Comparison of ENCODE assay signal across 1 cellular context in genomic region chr20:1323256-1323655, GRCh38.
TF ChIP-seq lines count a peak whose summit lies in the region.

No MANE protein-coding gene starts in this region.

TF ChIP-seq in WTC11, 78 proteins besides CTCF, POLR2A, EP300 and RAD21 (continued from another document):
- TF ChIP-seq, protein P1, sequence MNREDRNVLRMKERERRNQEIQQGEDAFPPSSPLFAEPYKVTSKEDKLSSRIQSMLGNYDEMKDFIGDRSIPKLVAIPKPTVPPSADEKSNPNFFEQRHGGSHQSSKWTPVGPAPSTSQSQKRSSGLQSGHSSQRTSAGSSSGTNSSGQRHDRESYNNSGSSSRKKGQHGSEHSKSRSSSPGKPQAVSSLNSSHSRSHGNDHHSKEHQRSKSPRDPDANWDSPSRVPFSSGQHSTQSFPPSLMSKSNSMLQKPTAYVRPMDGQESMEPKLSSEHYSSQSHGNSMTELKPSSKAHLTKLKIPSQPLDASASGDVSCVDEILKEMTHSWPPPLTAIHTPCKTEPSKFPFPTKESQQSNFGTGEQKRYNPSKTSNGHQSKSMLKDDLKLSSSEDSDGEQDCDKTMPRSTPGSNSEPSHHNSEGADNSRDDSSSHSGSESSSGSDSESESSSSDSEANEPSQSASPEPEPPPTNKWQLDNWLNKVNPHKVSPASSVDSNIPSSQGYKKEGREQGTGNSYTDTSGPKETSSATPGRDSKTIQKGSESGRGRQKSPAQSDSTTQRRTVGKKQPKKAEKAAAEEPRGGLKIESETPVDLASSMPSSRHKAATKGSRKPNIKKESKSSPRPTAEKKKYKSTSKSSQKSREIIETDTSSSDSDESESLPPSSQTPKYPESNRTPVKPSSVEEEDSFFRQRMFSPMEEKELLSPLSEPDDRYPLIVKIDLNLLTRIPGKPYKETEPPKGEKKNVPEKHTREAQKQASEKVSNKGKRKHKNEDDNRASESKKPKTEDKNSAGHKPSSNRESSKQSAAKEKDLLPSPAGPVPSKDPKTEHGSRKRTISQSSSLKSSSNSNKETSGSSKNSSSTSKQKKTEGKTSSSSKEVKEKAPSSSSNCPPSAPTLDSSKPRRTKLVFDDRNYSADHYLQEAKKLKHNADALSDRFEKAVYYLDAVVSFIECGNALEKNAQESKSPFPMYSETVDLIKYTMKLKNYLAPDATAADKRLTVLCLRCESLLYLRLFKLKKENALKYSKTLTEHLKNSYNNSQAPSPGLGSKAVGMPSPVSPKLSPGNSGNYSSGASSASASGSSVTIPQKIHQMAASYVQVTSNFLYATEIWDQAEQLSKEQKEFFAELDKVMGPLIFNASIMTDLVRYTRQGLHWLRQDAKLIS (CRISPR knock-in tag; IDR thresholded peaks at IDR 0.05; ENCODE audit: borderline replicate concordance): no peak
- TF ChIP-seq MAX (CRISPR knock-in tag; IDR thresholded peaks at IDR 0.05) (no peak), MXD4 (CRISPR knock-in tag; IDR thresholded peaks at IDR 0.05; ENCODE audit: borderline replicate concordance) (no peak)
